Comparison of ENCODE assay signal across 10 cellular contexts in the genomic region with DNA sequence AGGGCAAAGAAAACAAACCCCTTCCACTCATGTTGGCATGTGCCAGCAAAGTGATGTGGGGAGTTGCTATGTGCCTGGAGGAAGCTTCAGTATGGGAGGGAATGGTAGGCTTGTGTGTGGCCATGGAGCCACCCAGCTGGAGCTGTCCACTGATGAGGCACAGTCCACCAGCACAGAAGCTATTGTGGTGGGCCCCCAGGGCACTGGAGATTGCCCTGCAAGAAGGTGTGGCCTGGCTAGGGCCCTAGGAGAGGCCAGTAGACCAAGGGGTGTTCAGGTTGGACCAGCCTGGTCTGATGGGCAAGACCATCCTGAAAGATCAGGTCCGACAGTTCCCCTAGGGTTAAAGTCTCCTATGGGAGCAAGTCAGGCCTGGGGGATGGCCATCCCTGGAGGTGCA. TPM values are rescaled to one million over a fixed set of nuclear protein-coding genes. Genes with fewer than 3 reads are reported as not detected.
"Had no signal": no experiment of that assay in that cellular context is flagged by ENCODE, and none has a peak within 500 bp of the region (broad histone marks: within the 10 kb centered on the region; RNA-seq: fewer than 3 reads in every experiment).

No MANE protein-coding gene starts in this region.

- H3K9me3 ChIP-seq: HAP-1 had no signal

- H3K36me3 ChIP-seq: HAP-1 had no signal

- H3K9ac ChIP-seq: GM23248 had no signal

- H3K4me1 ChIP-seq: HAP-1 had no signal

- H3K27ac ChIP-seq: GM23248 had no signal

- H2AFZ ChIP-seq: GM23248 had no signal

- H3K4me3 ChIP-seq: GM23248, HAP-1 had no signal

- DNase-seq: GM23248, GOT3, H7, HFFc6, KG1 had no signal

- FAIRE-seq: HTR-8/SVneo had no signal

RNA-seq across cellular contexts. Expression of a gene that starts 22.1 kb away (rescaled TPM):
- total RNA-seq: GM23248, HFFc6 had no signal
- polyA plus RNA-seq: GM23248, IgD-negative memory B cell had no signal

RNA-seq across cellular contexts. Expression of a gene that starts 42.6 kb away (rescaled TPM):
- total RNA-seq: GM23248, H4, H7, HFFc6, HT-29 had no signal
- polyA plus RNA-seq: GM23248, IgD-negative memory B cell had no signal

RNA-seq across cellular contexts. Expression of a gene that starts 45.0 kb away (rescaled TPM):
- total RNA-seq: GM23248, H4, H7, HFFc6, HT-29 had no signal
- polyA plus RNA-seq: GM23248, IgD-negative memory B cell had no signal

RNA-seq across cellular contexts. Expression of a gene that starts 50.8 kb away (rescaled TPM):
- total RNA-seq: GM23248, H4, H7, HFFc6, HT-29 had no signal
- polyA plus RNA-seq: GM23248, IgD-negative memory B cell had no signal
